In genomic region chr18:49933530-49933929, GRCh38 we compare ENCODE assay signal across 17 cellular contexts.
DNase-seq lines count a peak whose midpoint lies in the region; TF ChIP-seq lines count a peak whose summit lies in the region.
"Had no signal": no experiment of that assay in that cellular context is flagged by ENCODE, and none has a peak within 500 bp of the region (broad histone marks: within the 10 kb centered on the region; RNA-seq: fewer than 3 reads in every experiment).

No MANE protein-coding gene starts in this region.

- no peaks in the 10 kb centered on the region for H3K27me3 ChIP-seq in BLaER1
- H3K27me3 ChIP-seq: esophagus muscularis mucosa, heart left ventricle, testis had no signal

- no peaks in the 10 kb centered on the region for H3K9me3 ChIP-seq in BLaER1
- H3K9me3 ChIP-seq: esophagus muscularis mucosa, heart left ventricle, testis had no signal

- H3K4me1 ChIP-seq in BLaER1, result peaks cover 62% of the 10 kb centered on the region
- H3K4me1 ChIP-seq: esophagus muscularis mucosa, testis had no signal

- H3K4me3 ChIP-seq in BLaER1 (no peak overlapping the region), coronary artery (no peak overlapping the region)
- H3K4me3 ChIP-seq: esophagus muscularis mucosa, heart left ventricle, testis had no signal

- no peak for TF ChIP-seq CTCF in coronary artery (IDR thresholded peaks at IDR 0.05)

- H3K27ac ChIP-seq in BLaER1, result peak overlapping the region; percentile 68
- H3K27ac ChIP-seq in coronary artery, result no peak overlapping the region
- H3K27ac ChIP-seq: esophagus muscularis mucosa, heart left ventricle, testis had no signal

- no peaks in the 10 kb centered on the region for H3K36me3 ChIP-seq in BLaER1
- H3K36me3 ChIP-seq: esophagus muscularis mucosa, heart left ventricle had no signal

- H3K4me2 ChIP-seq in BLaER1, result peak overlapping the region; percentile 76

- H3K9ac ChIP-seq in BLaER1, result peak overlapping the region; percentile 23; the same call in 1 of the 2 replicates

- DNase-seq in HCEC 1CT, result peak; percentile 42
- DNase-seq in amniotic epithelial cell (ENCODE audit: low read depth), result peak; percentile 33
- DNase-seq in iris pigment epithelial cell (ENCODE audit: low read depth), result peak; percentile 24
- no peak for DNase-seq in coronary artery (ENCODE audit: low spot score)
- no peak for DNase-seq in SK-N-DZ (ENCODE audit: low spot score)
- no peak for DNase-seq in NCI-H446 treated with DMSO at 0.1 percent for 48 hours (lab: John Stamatoyannopoulos, UW)
- DNase-seq: activated CD8-positive, alpha-beta memory T cell treated with anti-CD3 and anti-CD28 coated beads for 24 hours; AML-193; caudate nucleus; heart left ventricle; MM.1S; NCI-H1436 treated with DMSO at 0.1 percent for 48 hours; NCI-H748 treated with DMSO at 0.1 percent for 48 hours; SHP77 treated with DMSO at 0.1 percent for 48 hours; testis had no signal

- no peaks in the 10 kb centered on the region for H4K20me1 ChIP-seq in BLaER1

Comparison
In these comparisons a context has a peak if more than half of its experiments do, and no peak if none do; other contexts are left out.
1. DNase-seq: peak in HCEC 1CT (single experiment), amniotic epithelial cell (single experiment) and iris pigment epithelial cell (single experiment); none in coronary artery (single experiment), SK-N-DZ (single experiment) and NCI-H446 treated with DMSO at 0.1 percent for 48 hours (single experiment).